13 cellular contexts compared by ENCODE assay signal in the genomic region with DNA sequence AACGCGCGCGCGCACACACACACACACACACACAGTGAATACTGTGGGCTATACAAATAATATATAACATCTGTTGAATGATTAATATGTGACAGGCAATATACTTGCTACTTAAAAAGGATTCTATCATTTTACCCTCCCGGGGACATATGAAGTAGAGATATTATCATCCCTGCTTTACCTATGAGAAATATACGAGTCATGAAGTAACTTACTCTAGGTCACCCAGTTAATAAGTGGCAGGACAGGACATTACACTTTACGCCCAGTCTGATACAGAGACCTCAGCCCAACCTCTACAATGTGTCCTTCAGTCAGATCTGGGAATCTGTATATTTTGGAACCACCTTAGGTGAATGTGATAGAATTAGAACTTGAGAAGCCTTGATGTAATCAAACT. TPM values are rescaled to one million over a fixed set of nuclear protein-coding genes. Genes with fewer than 3 reads are reported as not detected.
A peak's percentile ranks its signal among the peaks of the same experiment; 100 is the strongest.
DNase-seq lines count a peak whose midpoint lies in the region; ATAC-seq and TF ChIP-seq lines count a peak whose summit lies in the region.
"Had no signal": no experiment of that assay in that cellular context is flagged by ENCODE, and none has a peak within 500 bp of the region (broad histone marks: within the 10 kb centered on the region; RNA-seq: fewer than 3 reads in every experiment).

No MANE protein-coding gene starts in this region.

- TF ChIP-seq CTCF in left ventricle myocardium inferior (IDR thresholded peaks at IDR 0.05; ENCODE audit: borderline replicate concordance) = no peak
- TF ChIP-seq CTCF in left lung (IDR thresholded peaks at IDR 0.05) = no peak
- TF ChIP-seq CTCF in type B pancreatic cell (conservative IDR thresholded peaks at IDR 0.05) = no peak

- no peaks in the 10 kb centered on the region for H3K36me3 Mint-ChIP-seq in activated naive CD8-positive, alpha-beta T cell
- no peaks in the 10 kb centered on the region for H3K36me3 Mint-ChIP-seq in type B pancreatic cell

- intact Hi-C loops in left ventricle myocardium inferior (cut with micrococcal nuclease) = no loop called here
- intact Hi-C loops in left cardiac atrium (cut with DNase I) = loop anchor here in 1 of 2 donors (5.0 kb wide), 1 partner anchor 90 kb away; the partner anchor contains the start of gene BBX
- intact Hi-C loops in left lung (cut with DNase I) = no loop called here

- H3K4me3 ChIP-seq in left ventricle myocardium inferior (peak overlapping the region; percentile 80), left lung (peak overlapping the region; percentile 63 to 71)

- H3K27ac ChIP-seq in left ventricle myocardium inferior (replicated peaks) (peak overlapping the region; percentile 96), left lung (no peak overlapping the region)

- no peak for DNase-seq in left ventricle myocardium inferior
- no peak for DNase-seq in left cardiac atrium
- no peak for DNase-seq in left lung
- no peak for DNase-seq in type B pancreatic cell (ENCODE audit: extremely low spot score, unreplicated experiment)
- no peak for DNase-seq in NCI-H1092 (lab: John Stamatoyannopoulos, UW)
- DNase-seq in stimulated activated CD4-positive, alpha-beta T cell treated with anti-CD3 and anti-CD28 coated beads, Interleukin-4, amount 100 ng/mL, for 4 hours = no peak
- DNase-seq: DMS79 had no signal

- H3K4me1 Mint-ChIP-seq in activated naive CD8-positive, alpha-beta T cell (ENCODE audit: low read depth) = peaks cover 17% of the 10 kb centered on the region
- peaks cover 22% of the 10 kb centered on the region for H3K4me1 Mint-ChIP-seq in type B pancreatic cell (ENCODE audit: unreplicated experiment)

- no peak for ATAC-seq in left cardiac atrium
- no peak for ATAC-seq in left lung
- ATAC-seq in HG02678 (IDR thresholded peaks at IDR 0.05; ENCODE audit: unreplicated experiment) = no peak

- H3K27ac Mint-ChIP-seq in activated naive CD8-positive, alpha-beta T cell = no peak overlapping the region
- peak overlapping the region; percentile 90 for H3K27ac Mint-ChIP-seq in type B pancreatic cell

- H3K36me3 ChIP-seq in left ventricle myocardium inferior (no peaks in the 10 kb centered on the region), left lung (no peaks in the 10 kb centered on the region)
- H3K36me3 ChIP-seq: vagina had no signal

- H3K9me3 ChIP-seq in left ventricle myocardium inferior (replicated peaks) (no peaks in the 10 kb centered on the region), left lung (no peaks in the 10 kb centered on the region)
- H3K9me3 ChIP-seq: vagina had no signal

- H3K27me3 Mint-ChIP-seq in activated naive CD8-positive, alpha-beta T cell = peaks cover 5% of the 10 kb centered on the region
- H3K27me3 Mint-ChIP-seq in type B pancreatic cell = peaks cover 22% of the 10 kb centered on the region

- peaks cover 25% of the 10 kb centered on the region for H3K4me1 ChIP-seq in left ventricle myocardium inferior
- peaks cover 6 to 24% of the 10 kb centered on the region in 2 donors for H3K4me1 ChIP-seq in left lung

- peak overlapping the region; percentile 90 for H3K4me3 Mint-ChIP-seq in activated naive CD8-positive, alpha-beta T cell
- H3K4me3 Mint-ChIP-seq in type B pancreatic cell = peak overlapping the region; percentile 97

- H3K9me3 Mint-ChIP-seq in activated naive CD8-positive, alpha-beta T cell (ENCODE audit: low read depth) = no peaks in the 10 kb centered on the region
- H3K9me3 Mint-ChIP-seq in type B pancreatic cell = no peaks in the 10 kb centered on the region

- H3K27me3 ChIP-seq in left ventricle myocardium inferior (ENCODE audit: low read depth) = peaks cover 5% of the 10 kb centered on the region
- H3K27me3 ChIP-seq in left lung = peaks cover 0 to 21% of the 10 kb centered on the region in 2 donors
- H3K27me3 ChIP-seq: vagina had no signal

RNA-seq across cellular contexts. Expression of gene CCDC54, which starts 55.4 kb away (rescaled TPM):
- total RNA-seq in left ventricle myocardium inferior = not detected
- total RNA-seq in left cardiac atrium = not detected
- total RNA-seq in left lung = not detected
- total RNA-seq in type B pancreatic cell (ENCODE audit: low replicate concordance) = not detected in 2 replicates
- total RNA-seq: fibroblast of villous mesenchyme, NCI-H460, skeletal muscle tissue, vagina had no signal
